ENCODE assay signal across 1 cellular context in genomic region chr6:34559651-34560365, GRCh38.
TF ChIP-seq lines count a peak whose summit lies in the region.

No MANE protein-coding gene starts in this region.

TF ChIP-seq in GM23338, 12 proteins besides CTCF, POLR2A, EP300 and RAD21 (continued from another document):
- TF ChIP-seq ZNF462 (CRISPR knock-in tag; IDR thresholded peaks at IDR 0.05) = no peak
- no peak for TF ChIP-seq POLR2AphosphoS5 (IDR thresholded peaks at IDR 0.05; ENCODE audit: low read depth)
- no peak for TF ChIP-seq EZH2phosphoT487 (IDR thresholded peaks at IDR 0.05; ENCODE audit: unreplicated experiment)
- no peak for TF ChIP-seq JUNB (IDR thresholded peaks at IDR 0.05; ENCODE audit: unreplicated experiment)
- no peak for TF ChIP-seq NANOG (IDR thresholded peaks at IDR 0.05; ENCODE audit: borderline replicate concordance)
